9 cellular contexts compared by ENCODE assay signal in the genomic region with DNA sequence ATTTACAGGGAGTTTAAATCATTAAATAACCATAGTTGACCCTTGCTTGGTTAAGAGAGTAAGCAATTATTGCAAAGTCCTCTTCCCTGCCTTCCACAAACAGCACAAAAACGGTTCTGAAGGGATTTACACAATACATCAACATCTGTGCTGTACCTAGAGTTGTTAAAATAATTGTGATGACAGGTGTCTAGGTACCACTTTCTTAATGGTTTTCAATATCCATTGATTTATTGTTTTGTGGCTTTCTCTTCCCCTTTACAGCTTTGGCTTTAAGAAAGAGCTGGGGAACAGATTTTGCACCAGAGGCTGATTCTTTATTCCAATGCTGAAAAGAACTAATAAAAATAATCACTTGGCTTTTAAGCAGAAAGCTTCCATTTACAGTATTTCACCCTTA. TPM values are rescaled to one million over a fixed set of nuclear protein-coding genes. Genes with fewer than 3 reads are reported as not detected.
DNase-seq lines count a peak whose midpoint lies in the region; ATAC-seq and TF ChIP-seq lines count a peak whose summit lies in the region.
"Had no signal": no experiment of that assay in that cellular context is flagged by ENCODE, and none has a peak within 500 bp of the region (broad histone marks: within the 10 kb centered on the region; RNA-seq: fewer than 3 reads in every experiment).

No MANE protein-coding gene starts in this region.

- H3K36me3 ChIP-seq in Peyer's patch (no peaks in the 10 kb centered on the region), suprapubic skin (no peaks in the 10 kb centered on the region)

- H3K4me3 ChIP-seq in Peyer's patch (peak overlapping the region in 3 of 4 donors; percentile 69 to 83 (median 72)), iPS-11a (ENCODE audit: low read depth, low read length) (peak overlapping the region; percentile 9), suprapubic skin (peak overlapping the region; percentile 67)

- no peak for TF ChIP-seq EP300 in suprapubic skin (IDR thresholded peaks at IDR 0.05)

- H3K27ac ChIP-seq in Peyer's patch (peak overlapping the region in 1 of 4 donors; percentile 77), suprapubic skin (no peak overlapping the region)

- ATAC-seq in GM21367 (IDR thresholded peaks at IDR 0.05; ENCODE audit: unreplicated experiment): no peak

- TF ChIP-seq POLR2A in Peyer's patch (IDR thresholded peaks at IDR 0.05): no peak
- no peak for TF ChIP-seq POLR2A in suprapubic skin (IDR thresholded peaks at IDR 0.05)

- no peaks in the 10 kb centered on the region for H3K9me3 ChIP-seq in Peyer's patch
- H3K9me3 ChIP-seq in suprapubic skin: no peaks in the 10 kb centered on the region
- H3K9me3 ChIP-seq: mucosa of descending colon had no signal

- H3K27me3 ChIP-seq in Peyer's patch (no peaks in the 10 kb centered on the region), suprapubic skin (no peaks in the 10 kb centered on the region)

- H3K4me1 ChIP-seq in Peyer's patch: peaks cover 0 to 10% (median 1%) of the 10 kb centered on the region in 4 donors
- H3K4me1 ChIP-seq in suprapubic skin: peaks cover 21% of the 10 kb centered on the region

- WGBS in suprapubic skin: 0% methylated on average over 1 of the region's 1 CpG

- TF ChIP-seq CTCF in Peyer's patch (IDR thresholded peaks at IDR 0.05): no peak
- TF ChIP-seq CTCF in suprapubic skin (IDR thresholded peaks at IDR 0.05): no peak

- DNase-seq in NCI-H1436 (lab: John Stamatoyannopoulos, UW): peak; percentile 39
- DNase-seq in NCI-H1436 treated with DMSO at 0.1 percent for 48 hours (lab: John Stamatoyannopoulos, UW): no peak
- no peak for DNase-seq in Peyer's patch
- no peak for DNase-seq in suprapubic skin (ENCODE audit: low spot score in 2 of 2)
- DNase-seq in SKM-1 treated with dmso at 0.1 percent for 144 hours (lab: John Stamatoyannopoulos, UW; ENCODE audit: unreplicated experiment): no peak
- no peak for DNase-seq in SIG-M5 (lab: John Stamatoyannopoulos, UW)

RNA-seq across cellular contexts. Expression of a gene that starts 0.6 kb away (rescaled TPM):
- 10 to 100 TPM; 11.4 to 23.9 (median 16.1) TPM for total RNA-seq in Peyer's patch
- total RNA-seq in suprapubic skin: 10 to 100 TPM; 10.9 to 16.7 (median 15.8) TPM

Comparison
In these comparisons a context has a peak if more than half of its experiments do, and no peak if none do; other contexts are left out.
1. H3K4me3 ChIP-seq: peak in every context shown above with its lines; median percentile 72 in Peyer's patch; 67 in suprapubic skin; 9 in iPS-11a.